ENCODE assay signal across 14 cellular contexts in genomic region chr2:38261569-38262513, GRCh38.
A peak's percentile ranks its signal among the peaks of the same experiment; 100 is the strongest.
DNase-seq lines count a peak whose midpoint lies in the region; ATAC-seq and TF ChIP-seq lines count a peak whose summit lies in the region.
"Had no signal": no experiment of that assay in that cellular context is flagged by ENCODE, and none has a peak within 500 bp of the region (broad histone marks: within the 10 kb centered on the region; RNA-seq: fewer than 3 reads in every experiment).

No MANE protein-coding gene starts in this region.

- no peak for TF ChIP-seq POLR2A in tibial nerve (IDR thresholded peaks at IDR 0.05)

- peaks cover 8% of the 10 kb centered on the region for H3K27me3 Mint-ChIP-seq in activated naive CD4-positive, alpha-beta T cell treated with anti-CD3 and anti-CD28 coated beads for 36 hours (ENCODE audit: low read depth)
- peaks cover 22% of the 10 kb centered on the region for H3K27me3 Mint-ChIP-seq in activated naive CD4-positive, alpha-beta T cell treated with anti-CD3 and anti-CD28 coated beads, Interleukin-2, amount 10 ng/mL, durations not matched to agents 7 days and 5 days
- H3K27me3 Mint-ChIP-seq in T-cell = peaks cover 0 to 15% of the 10 kb centered on the region in 2 donors

- no peak overlapping the region for H3K4me3 ChIP-seq in left lung
- no peak overlapping the region for H3K4me3 ChIP-seq in tibial nerve
- H3K4me3 ChIP-seq: psoas muscle had no signal

- POLR2A ChIA-PET in T-cell (lab: Charles Lee) = no interaction called here

- CTCF ChIA-PET in activated naive CD4-positive, alpha-beta T cell treated with anti-CD3 and anti-CD28 coated beads for 36 hours (lab: Charles Lee) = interaction anchor here (0.6 to 1.0 kb wide), 3 partner anchors 9 to 247 kb away, joined by 3 to 6 read pairs (median 4); no protein-coding TSS in a partner anchor
- CTCF ChIA-PET in activated naive CD4-positive, alpha-beta T cell treated with anti-CD3 and anti-CD28 coated beads, Interleukin-2, amount 10 ng/mL, durations not matched to agents 7 days and 5 days (lab: Charles Lee) = no interaction called here
- CTCF ChIA-PET in T-cell (lab: Charles Lee) = no interaction called here

- TF ChIP-seq CTCF in left lung (IDR thresholded peaks at IDR 0.05) = no peak
- no peak for TF ChIP-seq CTCF in tibial nerve (IDR thresholded peaks at IDR 0.05)

- ATAC-seq in HG03439 (IDR thresholded peaks at IDR 0.05; ENCODE audit: unreplicated experiment) = peak; percentile 60
- ATAC-seq in left lung = peak; percentile 16
- ATAC-seq in T-cell (replicated peaks in 1 of 4) = no peak
- ATAC-seq: psoas muscle had no signal

- H3K27me3 ChIP-seq in left lung (no peaks in the 10 kb centered on the region), tibial nerve (no peaks in the 10 kb centered on the region)

- TF ChIP-seq EP300 in tibial nerve (IDR thresholded peaks at IDR 0.05) = no peak

- WGBS in tibial nerve, 2 donors = 66 to 68% methylated on average over 17 of the region's 17 CpGs

- H3K4me1 ChIP-seq in left lung (peaks cover 0 to 68% of the 10 kb centered on the region in 2 donors), tibial nerve (peaks cover 0 to 33% (median 0%) of the 10 kb centered on the region in 4 donors)
- H3K4me1 ChIP-seq: psoas muscle had no signal

- H3K4me1 Mint-ChIP-seq in activated naive CD4-positive, alpha-beta T cell treated with anti-CD3 and anti-CD28 coated beads for 36 hours (ENCODE audit: low read depth) = peaks cover 17% of the 10 kb centered on the region
- peaks cover 8% of the 10 kb centered on the region for H3K4me1 Mint-ChIP-seq in activated naive CD4-positive, alpha-beta T cell treated with anti-CD3 and anti-CD28 coated beads, Interleukin-2, amount 10 ng/mL, durations not matched to agents 7 days and 5 days
- peaks cover 7 to 19% (median 17%) of the 10 kb centered on the region in 3 donors for H3K4me1 Mint-ChIP-seq in T-cell

- peak; percentile 56 for DNase-seq in activated naive CD4-positive, alpha-beta T cell treated with anti-CD3 and anti-CD28 coated beads for 36 hours
- no peak for DNase-seq in activated naive CD4-positive, alpha-beta T cell treated with anti-CD3 and anti-CD28 coated beads, Interleukin-2, amount 10 ng/mL, durations not matched to agents 7 days and 5 days
- DNase-seq in left lung (no peak), tibial nerve (ENCODE audit: low spot score in 2 of 2) (no peak), T-cell (no peak), NCI-H2029 treated with DMSO at 0.1 percent for 48 hours (lab: John Stamatoyannopoulos, UW) (no peak), NCI-H446 (lab: John Stamatoyannopoulos, UW) (no peak)
- DNase-seq: activated effector memory CD4-positive, alpha-beta T cell treated with anti-CD3 and anti-CD28 coated beads, Interleukin-2, amount 50 U/mL, for 16 hours; DMS 273 treated with DMSO at 0.1 percent for 48 hours; mesenchymal stem cell; NCI-H510A; psoas muscle had no signal

- H3K9me3 Mint-ChIP-seq in activated naive CD4-positive, alpha-beta T cell treated with anti-CD3 and anti-CD28 coated beads for 36 hours = peaks cover 4% of the 10 kb centered on the region
- no peaks in the 10 kb centered on the region for H3K9me3 Mint-ChIP-seq in activated naive CD4-positive, alpha-beta T cell treated with anti-CD3 and anti-CD28 coated beads, Interleukin-2, amount 10 ng/mL, durations not matched to agents 7 days and 5 days
- H3K9me3 Mint-ChIP-seq in T-cell = no peaks in the 10 kb centered on the region
- H3K9me3 Mint-ChIP-seq: central memory CD8-positive, alpha-beta T cell had no signal

- H3K9me3 ChIP-seq in left lung = peaks cover 0 to 3% of the 10 kb centered on the region in 2 donors
- H3K9me3 ChIP-seq in tibial nerve = no peaks in the 10 kb centered on the region
- H3K9me3 ChIP-seq: psoas muscle had no signal

- peak overlapping the region in 1 of 2 donors; percentile 82 for H3K27ac ChIP-seq in left lung
- peak overlapping the region in 3 of 4 donors; percentile 51 to 81 (median 76) for H3K27ac ChIP-seq in tibial nerve
- H3K27ac ChIP-seq: psoas muscle had no signal

- intact Hi-C loops in activated naive CD4-positive, alpha-beta T cell treated with anti-CD3 and anti-CD28 coated beads for 36 hours (cut with micrococcal nuclease) = no loop called here
- intact Hi-C loops in left lung (cut with DNase I) = no loop called here

- no peaks in the 10 kb centered on the region for H3K36me3 Mint-ChIP-seq in activated naive CD4-positive, alpha-beta T cell treated with anti-CD3 and anti-CD28 coated beads for 36 hours (ENCODE audit: low read depth)
- no peaks in the 10 kb centered on the region for H3K36me3 Mint-ChIP-seq in activated naive CD4-positive, alpha-beta T cell treated with anti-CD3 and anti-CD28 coated beads, Interleukin-2, amount 10 ng/mL, durations not matched to agents 7 days and 5 days
- no peaks in the 10 kb centered on the region for H3K36me3 Mint-ChIP-seq in T-cell

- H3K36me3 ChIP-seq in left lung (no peaks in the 10 kb centered on the region), tibial nerve (no peaks in the 10 kb centered on the region)

- H3K4me3 Mint-ChIP-seq in activated naive CD4-positive, alpha-beta T cell treated with anti-CD3 and anti-CD28 coated beads for 36 hours = no peak overlapping the region
- H3K4me3 Mint-ChIP-seq in activated naive CD4-positive, alpha-beta T cell treated with anti-CD3 and anti-CD28 coated beads, Interleukin-2, amount 10 ng/mL, durations not matched to agents 7 days and 5 days = no peak overlapping the region
- peak overlapping the region in 1 of 3 donors; percentile 32 for H3K4me3 Mint-ChIP-seq in T-cell
- H3K4me3 Mint-ChIP-seq: central memory CD8-positive, alpha-beta T cell had no signal

- no peak overlapping the region for H3K27ac Mint-ChIP-seq in activated naive CD4-positive, alpha-beta T cell treated with anti-CD3 and anti-CD28 coated beads for 36 hours
- H3K27ac Mint-ChIP-seq in activated naive CD4-positive, alpha-beta T cell treated with anti-CD3 and anti-CD28 coated beads, Interleukin-2, amount 10 ng/mL, durations not matched to agents 7 days and 5 days = no peak overlapping the region
- H3K27ac Mint-ChIP-seq in T-cell = no peak overlapping the region

Comparison
In these comparisons a context has a peak if more than half of its experiments do, and no peak if none do; other contexts are left out.
1. ATAC-seq: peak in HG03439 (single experiment) and left lung (single experiment); none in T-cell (0 of 4).